ENCODE assay signal across 11 cellular contexts in genomic region chr13:40597735-40598365, GRCh38.
DNase-seq lines count a peak whose midpoint lies in the region; ATAC-seq, FAIRE-seq and TF ChIP-seq lines count a peak whose summit lies in the region.
"Had no signal": no experiment of that assay in that cellular context is flagged by ENCODE, and none has a peak within 500 bp of the region (broad histone marks: within the 10 kb centered on the region; RNA-seq: fewer than 3 reads in every experiment).

No MANE protein-coding gene starts in this region.

- CTCF ChIA-PET in HepG2 (lab: Yijun Ruan, JAX; ENCODE audit: low intra/inter-chr PET ratio, low total read pairs): no interaction called here

- whole genome bisulfite sequencing in body of pancreas, 2 donors: 54 to 69% methylated on average over 11 of the region's 11 CpGs
- WGBS in HepG2 (ENCODE audit: low lambda C conversion rate): 94% methylated on average over 11 of the region's 11 CpGs
- 67% methylated on average over 11 of the region's 11 CpGs for WGBS in suprapubic skin

- H3K4me2 ChIP-seq in HepG2 (ENCODE audit: low read depth, low read length): no peak overlapping the region

- TF ChIP-seq POLR2A in body of pancreas (IDR thresholded peaks at IDR 0.05) (no peak), HepG2 (IDR thresholded peaks at IDR 0.05; ENCODE audit: insufficient read depth in 1 of 2, low read depth in 2 of 2, low read length in 2 of 2) (no peak), suprapubic skin (IDR thresholded peaks at IDR 0.05) (no peak)

- H3K4me1 Mint-ChIP-seq in activated T-cell treated with anti-CD3 and anti-CD28 coated beads, Interleukin-2, amount 50 U/mL, for 24 hours (ENCODE audit: low read depth): peaks cover 95% of the 10 kb centered on the region

- H3K4me1 ChIP-seq in body of pancreas: peaks cover 59% of the 10 kb centered on the region
- H3K4me1 ChIP-seq in HepG2 (ENCODE audit: insufficient read depth, low read length): peaks cover 70% of the 10 kb centered on the region
- H3K4me1 ChIP-seq in suprapubic skin: peaks cover 30% of the 10 kb centered on the region

- H3K27me3 Mint-ChIP-seq in activated T-cell treated with anti-CD3 and anti-CD28 coated beads, Interleukin-2, amount 50 U/mL, for 24 hours: no peaks in the 10 kb centered on the region

- H3K27ac ChIP-seq in body of pancreas (peak overlapping the region; percentile 37 to 69 (median 65)), HepG2 (ENCODE audit: extremely low read length, insufficient read depth, low read length) (no peak overlapping the region), suprapubic skin (peak overlapping the region; percentile 23)

- H4K20me1 ChIP-seq in HepG2 (ENCODE audit: insufficient read depth, low read length): peaks cover 74% of the 10 kb centered on the region

- TF ChIP-seq RAD21 in HepG2 (CRISPR knock-in tag; IDR thresholded peaks at IDR 0.05): no peak

- intact Hi-C loops in body of pancreas (cut with DNase I): no loop called here
- intact Hi-C loops in HepG2 (cut with micrococcal nuclease; ENCODE audit: unreplicated experiment): no loop called here

- peaks cover 35% of the 10 kb centered on the region for H3K36me3 Mint-ChIP-seq in activated T-cell treated with anti-CD3 and anti-CD28 coated beads, Interleukin-2, amount 50 U/mL, for 24 hours (ENCODE audit: low read depth)
- H3K36me3 Mint-ChIP-seq: immature natural killer cell had no signal

- no TSS peak for BruUV-seq in HepG2 (replicated peaks; lab: Mats Ljungman, UMichigan)

- H3K9me3 ChIP-seq in body of pancreas (no peaks in the 10 kb centered on the region), HepG2 (ENCODE audit: low read length) (no peaks in the 10 kb centered on the region), suprapubic skin (no peaks in the 10 kb centered on the region)

- DNase-seq in activated T-cell treated with anti-CD3 and anti-CD28 coated beads, Interleukin-2, amount 50 U/mL, for 24 hours: no peak
- no peak for DNase-seq in activated T-cell treated with anti-CD3 and anti-CD28 coated beads, Interleukin-2, amount 50 U/mL, for 48 hours
- DNase-seq in body of pancreas (peak; percentile 29 to 48 (median 42)), HepG2 (ENCODE audit: low spot score) (no peak), suprapubic skin (ENCODE audit: low spot score in 2 of 2) (no peak), retina (no peak), hippocampal formation (lab: John Stamatoyannopoulos, UW) (no peak), GM20000 (ENCODE audit: low spot score) (no peak)
- DNase-seq: ACHN, immature natural killer cell, NCI-H1417 had no signal

- peaks cover 100% of the 10 kb centered on the region for H3K79me2 ChIP-seq in HepG2 (ENCODE audit: insufficient read depth, low read length)

- H3K36me3 ChIP-seq in body of pancreas (replicated peaks in 1 of 2; ENCODE audit: insufficient read depth in 1 of 2, low read depth in 2 of 2) (no peaks in the 10 kb centered on the region), HepG2 (replicated peaks in 1 of 2; ENCODE audit: control insufficient read depth in 1 of 2, insufficient read depth in 2 of 2, low read length in 2 of 2) (peaks cover 0 to 5% of the 10 kb centered on the region in 2 experiments; a peak in 3 of 5 replicates), suprapubic skin (no peaks in the 10 kb centered on the region)

- TF ChIP-seq EP300 in HepG2 (IDR thresholded peaks at IDR 0.05; ENCODE audit: low read depth in 2 of 2, low read length in 2 of 2): no peak
- no peak for TF ChIP-seq EP300 in HepG2 (CRISPR knock-in tag; IDR thresholded peaks at IDR 0.05; ENCODE audit: borderline replicate concordance)
- no peak for TF ChIP-seq EP300 in suprapubic skin (IDR thresholded peaks at IDR 0.05)

- in situ Hi-C loops in HepG2 (cut with HindIII; ENCODE audit: extremely low pct_ligation_motif_present, low pct_unique_long_range_greater_than_20kb): no loop called here

- TF ChIP-seq CTCF in body of pancreas (IDR thresholded peaks at IDR 0.05) (no peak), HepG2 (CRISPR knock-in tag; IDR thresholded peaks at IDR 0.05) (no peak), suprapubic skin (IDR thresholded peaks at IDR 0.05) (no peak), GM20000 (IDR thresholded peaks at IDR 0.05; ENCODE audit: extremely low read depth, missing control alignments) (no peak)

- H3K4me3 ChIP-seq in body of pancreas (no peak overlapping the region), HepG2 (replicated peaks in 1 of 3; ENCODE audit: insufficient read depth in 1 of 3, low read depth in 2 of 3, low read length in 3 of 3) (no peak overlapping the region), suprapubic skin (no peak overlapping the region)

- POLR2A ChIA-PET in HepG2 (lab: Yijun Ruan, JAX): no interaction called here

- H3K27ac Mint-ChIP-seq in activated T-cell treated with anti-CD3 and anti-CD28 coated beads, Interleukin-2, amount 50 U/mL, for 24 hours: peak overlapping the region; percentile 92

- H3K9ac ChIP-seq in HepG2 (ENCODE audit: insufficient read depth, low read depth, low read length): no peak overlapping the region

- H3K4me3 Mint-ChIP-seq in activated T-cell treated with anti-CD3 and anti-CD28 coated beads, Interleukin-2, amount 50 U/mL, for 24 hours: peak overlapping the region; percentile 59
- H3K4me3 Mint-ChIP-seq: immature natural killer cell had no signal

- H3K9me3 Mint-ChIP-seq in activated T-cell treated with anti-CD3 and anti-CD28 coated beads, Interleukin-2, amount 50 U/mL, for 24 hours: no peaks in the 10 kb centered on the region
- H3K9me3 Mint-ChIP-seq: immature natural killer cell had no signal

- ATAC-seq in body of pancreas (peak; percentile 72), HepG2 (peak; percentile 46)

- H3K27me3 ChIP-seq in body of pancreas (no peaks in the 10 kb centered on the region), HepG2 (ENCODE audit: control insufficient read depth in 1 of 2, insufficient read depth in 2 of 2, low read length in 2 of 2) (no peaks in the 10 kb centered on the region), suprapubic skin (no peaks in the 10 kb centered on the region)

- FAIRE-seq in HepG2 (lab: Jason Lieb, UNC): no peak

- no peak overlapping the region for H2AFZ ChIP-seq in HepG2 (ENCODE audit: low read length)

TF ChIP-seq in HepG2, 621 proteins besides CTCF, POLR2A, EP300 and RAD21:
- TF ChIP-seq, protein P1, sequence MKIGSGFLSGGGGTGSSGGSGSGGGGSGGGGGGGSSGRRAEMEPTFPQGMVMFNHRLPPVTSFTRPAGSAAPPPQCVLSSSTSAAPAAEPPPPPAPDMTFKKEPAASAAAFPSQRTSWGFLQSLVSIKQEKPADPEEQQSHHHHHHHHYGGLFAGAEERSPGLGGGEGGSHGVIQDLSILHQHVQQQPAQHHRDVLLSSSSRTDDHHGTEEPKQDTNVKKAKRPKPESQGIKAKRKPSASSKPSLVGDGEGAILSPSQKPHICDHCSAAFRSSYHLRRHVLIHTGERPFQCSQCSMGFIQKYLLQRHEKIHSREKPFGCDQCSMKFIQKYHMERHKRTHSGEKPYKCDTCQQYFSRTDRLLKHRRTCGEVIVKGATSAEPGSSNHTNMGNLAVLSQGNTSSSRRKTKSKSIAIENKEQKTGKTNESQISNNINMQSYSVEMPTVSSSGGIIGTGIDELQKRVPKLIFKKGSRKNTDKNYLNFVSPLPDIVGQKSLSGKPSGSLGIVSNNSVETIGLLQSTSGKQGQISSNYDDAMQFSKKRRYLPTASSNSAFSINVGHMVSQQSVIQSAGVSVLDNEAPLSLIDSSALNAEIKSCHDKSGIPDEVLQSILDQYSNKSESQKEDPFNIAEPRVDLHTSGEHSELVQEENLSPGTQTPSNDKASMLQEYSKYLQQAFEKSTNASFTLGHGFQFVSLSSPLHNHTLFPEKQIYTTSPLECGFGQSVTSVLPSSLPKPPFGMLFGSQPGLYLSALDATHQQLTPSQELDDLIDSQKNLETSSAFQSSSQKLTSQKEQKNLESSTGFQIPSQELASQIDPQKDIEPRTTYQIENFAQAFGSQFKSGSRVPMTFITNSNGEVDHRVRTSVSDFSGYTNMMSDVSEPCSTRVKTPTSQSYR (CRISPR knock-in tag; IDR thresholded peaks at IDR 0.05; ENCODE audit: borderline replicate concordance): no peak
- TF ChIP-seq ZNF180 (CRISPR knock-in tag; IDR thresholded peaks at IDR 0.05; ENCODE audit: borderline replicate concordance, low read depth): no peak
- TF ChIP-seq ZNF570 (CRISPR knock-in tag; IDR thresholded peaks at IDR 0.05; ENCODE audit: borderline replicate concordance): no peak
- TF ChIP-seq ZNF468 (CRISPR knock-in tag; IDR thresholded peaks at IDR 0.05): no peak
- no peak for TF ChIP-seq ZNF672 (CRISPR knock-in tag; IDR thresholded peaks at IDR 0.05)
- TF ChIP-seq HHEX (CRISPR knock-in tag; IDR thresholded peaks at IDR 0.05): no peak
- no peak for TF ChIP-seq MTERF4 (CRISPR knock-in tag; IDR thresholded peaks at IDR 0.05)
- TF ChIP-seq GZF1 (CRISPR knock-in tag; IDR thresholded peaks at IDR 0.05): no peak
- no peak for TF ChIP-seq ZNF782 (CRISPR knock-in tag; IDR thresholded peaks at IDR 0.05; ENCODE audit: borderline replicate concordance)
- TF ChIP-seq ZNF292 (CRISPR knock-in tag; IDR thresholded peaks at IDR 0.05; ENCODE audit: borderline replicate concordance, low read depth): no peak
- no peak for TF ChIP-seq ZNF251 (CRISPR knock-in tag; IDR thresholded peaks at IDR 0.05)
- TF ChIP-seq TCF7 (IDR thresholded peaks at IDR 0.05; ENCODE audit: low read depth): no peak

Comparison
In these comparisons a context has a peak if more than half of its experiments do, and no peak if none do; other contexts are left out.
1. DNase-seq: peak in body of pancreas (4 of 4); none in activated T-cell treated with anti-CD3 and anti-CD28 coated beads, Interleukin-2, amount 50 U/mL, for 24 hours (single experiment), activated T-cell treated with anti-CD3 and anti-CD28 coated beads, Interleukin-2, amount 50 U/mL, for 48 hours (0 of 2), HepG2 (single experiment), suprapubic skin (0 of 2), retina (single experiment), hippocampal formation (0 of 2) and GM20000 (single experiment).